10 cellular contexts compared by ENCODE assay signal in the genomic region with DNA sequence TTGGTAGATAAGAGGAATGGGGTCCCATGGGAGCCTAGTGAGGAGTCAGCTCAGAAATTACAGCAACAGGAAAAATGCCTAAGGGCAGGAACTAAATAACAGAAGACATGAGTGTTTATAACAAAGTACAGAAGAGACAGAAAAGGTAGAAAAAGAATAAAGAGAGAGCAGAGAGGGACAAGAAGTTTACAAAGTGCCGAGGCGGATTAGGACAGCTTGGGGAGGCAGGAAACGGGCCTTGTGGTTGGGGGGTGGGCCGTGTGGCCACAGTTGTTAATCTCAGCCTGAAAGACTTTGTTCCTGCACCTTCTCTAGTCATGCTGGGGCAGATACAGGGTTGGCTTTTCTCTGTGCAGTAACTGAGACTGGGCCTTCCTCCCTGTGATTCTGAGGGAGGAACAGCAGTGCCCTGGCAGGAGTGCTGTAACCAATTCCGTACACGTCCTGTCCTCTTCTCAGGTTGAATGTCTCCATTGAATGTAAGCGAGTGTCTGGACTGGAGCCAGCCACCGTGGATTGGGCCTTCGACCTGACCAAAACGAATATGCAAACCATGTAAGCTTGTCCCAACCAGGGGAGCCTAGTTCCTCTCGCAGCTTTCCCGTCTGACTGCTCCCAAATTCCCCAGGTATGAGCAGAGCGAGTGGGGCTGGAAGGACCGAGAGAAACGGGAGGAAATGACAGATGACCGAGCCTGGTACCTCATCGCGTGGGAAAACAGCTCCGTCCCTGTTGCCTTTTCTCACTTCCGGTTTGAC. TPM values are rescaled to one million over a fixed set of nuclear protein-coding genes. Genes with fewer than 3 reads are reported as not detected.
A peak's percentile ranks its signal among the peaks of the same experiment; 100 is the strongest.
DNase-seq lines count a peak whose midpoint lies in the region; ATAC-seq lines count a peak whose summit lies in the region.
"Had no signal": no experiment of that assay in that cellular context is flagged by ENCODE, and none has a peak within 500 bp of the region (broad histone marks: within the 10 kb centered on the region; RNA-seq: fewer than 3 reads in every experiment).

No MANE protein-coding gene starts in this region.

- H3K27ac ChIP-seq in SK-N-MC: peak overlapping the region; percentile 14; the same call in 1 of the 2 replicates
- H3K27ac ChIP-seq in thymus (ENCODE audit: low read depth): peak overlapping the region; percentile 62
- H3K27ac ChIP-seq: hepatocyte had no signal

- peaks cover 9% of the 10 kb centered on the region for H3K4me1 ChIP-seq in thymus (ENCODE audit: control insufficient read depth, insufficient read depth, low read length)

- no peak overlapping the region for H3K4me3 ChIP-seq in SK-N-MC
- no peak overlapping the region for H3K4me3 ChIP-seq in thymus (ENCODE audit: low read length)
- H3K4me3 ChIP-seq: hepatocyte had no signal

- ATAC-seq in central memory CD8-positive, alpha-beta T cell (replicated peaks; ENCODE audit: extremely low read depth, poor library complexity, severe bottlenecking): peak; percentile 76
- ATAC-seq in HG03520 (IDR thresholded peaks at IDR 0.05; ENCODE audit: unreplicated experiment): no peak

- H3K27ac Mint-ChIP-seq in central memory CD8-positive, alpha-beta T cell (ENCODE audit: low read depth): peak overlapping the region; percentile 78

- peak overlapping the region; percentile 69 for H3K4me3 Mint-ChIP-seq in central memory CD8-positive, alpha-beta T cell

- DNase-seq in activated effector memory CD4-positive, alpha-beta T cell treated with Interleukin-2 at 50 U/mL for 16 hours: peak; percentile 15
- no peak for DNase-seq in activated effector memory CD4-positive, alpha-beta T cell treated with anti-CD3 and anti-CD28 coated beads, Interleukin-2, amount 50 U/mL, for 16 hours
- DNase-seq in SK-N-MC (ENCODE audit: low read depth, low spot score) (no peak), inferior parietal cortex (ENCODE audit: extremely low spot score) (no peak), NCI-H524 (lab: John Stamatoyannopoulos, UW) (no peak)
- DNase-seq in central memory CD8-positive, alpha-beta T cell (ENCODE audit: low spot score in 2 of 2): peak in 1 of 2 donors; percentile 21
- DNase-seq: nucleus accumbens had no signal

- H3K36me3 Mint-ChIP-seq in central memory CD8-positive, alpha-beta T cell (ENCODE audit: insufficient read depth): peaks cover 10% of the 10 kb centered on the region

- H3K36me3 ChIP-seq in SK-N-MC (ENCODE audit: insufficient read depth, low read length) (peaks cover 50% of the 10 kb centered on the region), thymus (ENCODE audit: control insufficient read depth, insufficient read depth) (peaks cover 41% of the 10 kb centered on the region)

- H3K9me3 ChIP-seq in SK-N-MC (ENCODE audit: low read depth, low read length) (no peaks in the 10 kb centered on the region), thymus (ENCODE audit: control insufficient read depth) (no peaks in the 10 kb centered on the region)

- no peaks in the 10 kb centered on the region for H3K27me3 ChIP-seq in thymus (ENCODE audit: control insufficient read depth, insufficient read depth)
- H3K27me3 ChIP-seq: hepatocyte had no signal

- peaks cover 29% of the 10 kb centered on the region for H3K4me1 Mint-ChIP-seq in central memory CD8-positive, alpha-beta T cell

- 53% methylated on average over 20 of the region's 20 CpGs for whole genome bisulfite sequencing in thymus

- H3K27me3 Mint-ChIP-seq in central memory CD8-positive, alpha-beta T cell: no peaks in the 10 kb centered on the region

- H3K9ac ChIP-seq in SK-N-MC (ENCODE audit: insufficient read length): no peak overlapping the region

- H3K9me3 Mint-ChIP-seq in central memory CD8-positive, alpha-beta T cell: no peaks in the 10 kb centered on the region

RNA-seq across cellular contexts. Expression of gene NAA40, which starts 13.2 kb away (rescaled TPM):
- polyA plus RNA-seq in thymus: 18.4 TPM

RNA-seq across cellular contexts. Expression of gene COX8A, which starts 22.5 kb away (rescaled TPM):
- polyA plus RNA-seq in thymus: 411 TPM

RNA-seq across cellular contexts. Expression of gene OTUB1, which starts 34.3 kb away (rescaled TPM):
- polyA plus RNA-seq in thymus: 83.8 TPM

RNA-seq across cellular contexts. Expression of gene RCOR2, which starts 35.0 kb away (rescaled TPM):
- 0.87 TPM for polyA plus RNA-seq in thymus
